10 cellular contexts compared by ENCODE assay signal in the genomic region with DNA sequence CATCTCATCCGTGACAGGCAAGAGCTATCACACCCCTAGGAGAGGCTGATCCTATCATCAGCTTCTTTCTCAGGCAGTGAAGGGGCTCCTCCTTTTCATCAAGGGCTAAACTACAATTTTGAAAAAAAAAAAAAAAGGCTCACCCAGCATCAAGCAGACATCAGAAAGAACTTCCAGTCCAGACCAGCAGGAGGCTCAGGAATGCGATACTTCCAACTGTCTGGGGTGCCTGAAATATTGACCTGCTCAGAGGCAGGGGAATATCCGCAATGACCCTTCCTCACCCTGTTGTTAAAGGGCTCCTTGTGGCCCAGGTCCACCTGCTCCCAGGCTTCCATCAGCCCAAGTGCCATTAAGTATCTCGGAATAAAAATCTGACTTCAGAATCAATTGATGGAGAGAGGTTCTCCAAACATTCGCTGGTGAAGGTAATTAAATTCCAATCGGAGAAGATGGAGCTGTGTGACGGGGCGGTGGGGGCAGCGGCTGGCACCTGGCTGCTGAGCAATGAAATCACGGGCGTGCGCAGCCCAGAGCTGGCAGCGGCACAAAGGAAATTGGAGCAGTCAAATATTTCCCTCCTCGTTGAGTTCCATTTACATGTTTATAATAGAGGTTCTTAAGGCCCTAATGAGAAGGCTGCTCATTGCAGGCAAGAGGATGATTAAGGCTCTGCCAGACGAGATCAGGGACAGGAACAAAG.
DNase-seq lines count a peak whose midpoint lies in the region; ATAC-seq and TF ChIP-seq lines count a peak whose summit lies in the region.
"Had no signal": no experiment of that assay in that cellular context is flagged by ENCODE, and none has a peak within 500 bp of the region (broad histone marks: within the 10 kb centered on the region; RNA-seq: fewer than 3 reads in every experiment).

No MANE protein-coding gene starts in this region.

- H3K4me3 Mint-ChIP-seq in glutamatergic neuron (ENCODE audit: unreplicated experiment), result no peak overlapping the region
- H3K4me3 Mint-ChIP-seq: activated CD4-positive, alpha-beta T cell treated with anti-CD3 and anti-CD28 coated beads for 36 hours had no signal

- H3K36me3 Mint-ChIP-seq in glutamatergic neuron (ENCODE audit: unreplicated experiment), result no peaks in the 10 kb centered on the region

- peaks cover 5% of the 10 kb centered on the region for H3K9me3 Mint-ChIP-seq in glutamatergic neuron (ENCODE audit: unreplicated experiment)

- no peak for ATAC-seq in HG02870 (IDR thresholded peaks at IDR 0.05; ENCODE audit: unreplicated experiment)
- ATAC-seq: activated CD4-positive, alpha-beta T cell treated with anti-CD3 and anti-CD28 coated beads for 36 hours; left colon had no signal

- H3K27me3 Mint-ChIP-seq in glutamatergic neuron (ENCODE audit: unreplicated experiment), result peaks cover 14% of the 10 kb centered on the region

- no peak overlapping the region for H2AFZ ChIP-seq in OCI-LY3 (ENCODE audit: low read depth, low read length)

- no peaks in the 10 kb centered on the region for H3K4me1 ChIP-seq in OCI-LY3 (ENCODE audit: low read length)

- no peak overlapping the region for H3K9ac ChIP-seq in OCI-LY3 (ENCODE audit: low read length)

- H4K20me1 ChIP-seq in OCI-LY3 (ENCODE audit: insufficient read depth, low read length), result no peaks in the 10 kb centered on the region

- H3K9me3 ChIP-seq in OCI-LY3 (ENCODE audit: insufficient read depth, low read length), result no peaks in the 10 kb centered on the region

- H3K4me1 Mint-ChIP-seq in glutamatergic neuron (ENCODE audit: low read depth, unreplicated experiment), result no peaks in the 10 kb centered on the region
- H3K4me1 Mint-ChIP-seq: activated CD4-positive, alpha-beta T cell treated with anti-CD3 and anti-CD28 coated beads for 36 hours had no signal

- H3K27ac Mint-ChIP-seq in glutamatergic neuron (ENCODE audit: unreplicated experiment), result no peak overlapping the region
- H3K27ac Mint-ChIP-seq: activated CD4-positive, alpha-beta T cell treated with anti-CD3 and anti-CD28 coated beads for 36 hours had no signal

- DNase-seq in Ammon's horn (ENCODE audit: low spot score) (peak; percentile 37), HT-29 (ENCODE audit: low spot score) (peak; percentile 38), glutamatergic neuron (no peak), NCI-H446 treated with DMSO at 0.1 percent for 48 hours (lab: John Stamatoyannopoulos, UW) (no peak), OCI-M2 (lab: John Stamatoyannopoulos, UW; ENCODE audit: unreplicated experiment) (no peak), islet precursor cell (no peak)
- DNase-seq: activated CD4-positive, alpha-beta T cell treated with anti-CD3 and anti-CD28 coated beads for 36 hours; left colon had no signal

- no peaks in the 10 kb centered on the region for H3K79me2 ChIP-seq in OCI-LY3 (ENCODE audit: low read length)

- H3K27ac ChIP-seq in OCI-LY3 (ENCODE audit: low read length), result no peak overlapping the region

- no peak overlapping the region for H3K4me2 ChIP-seq in OCI-LY3 (ENCODE audit: low read length)

- no peaks in the 10 kb centered on the region for H3K36me3 ChIP-seq in OCI-LY3 (replicated peaks; ENCODE audit: low read depth, low read length)

- no peak overlapping the region for H3K4me3 ChIP-seq in OCI-LY3 (ENCODE audit: low read length)

- H3K27me3 ChIP-seq in OCI-LY3 (ENCODE audit: low read depth, low read length), result no peaks in the 10 kb centered on the region

- TF ChIP-seq CTCF in OCI-LY3 (IDR thresholded peaks at IDR 0.05; ENCODE audit: low read depth, low read length) (peak; percentile 30; the same call in 1 of the 2 replicates), glutamatergic neuron (IDR thresholded peaks at IDR 0.05; ENCODE audit: partially characterized antibody, unreplicated experiment) (peak; percentile 71)

Comparison
In these comparisons a context has a peak if more than half of its experiments do, and no peak if none do; other contexts are left out.
1. DNase-seq: peak in Ammon's horn (single experiment) and HT-29 (single experiment); none in glutamatergic neuron (single experiment), NCI-H446 treated with DMSO at 0.1 percent for 48 hours (single experiment), OCI-M2 (single experiment) and islet precursor cell (single experiment).